22 cellular contexts compared by ENCODE assay signal in genomic region chr12:115619889-115620288, GRCh38.
"Had no signal": no experiment of that assay in that cellular context is flagged by ENCODE, and none has a peak within 500 bp of the region (broad histone marks: within the 10 kb centered on the region; RNA-seq: fewer than 3 reads in every experiment).

No MANE protein-coding gene starts in this region.

- H3K4me3 ChIP-seq: SK-N-MC had no signal

- H3K27ac ChIP-seq: SK-N-MC had no signal

- DNase-seq: activated CD4-positive, alpha-beta memory T cell treated with anti-CD3 and anti-CD28 coated beads for 36 hours; activated CD4-positive, alpha-beta T cell treated with anti-CD3 and anti-CD28 coated beads, Interleukin-2, amount 10 ng/mL, durations not matched to agents 7 days and 5 days; activated CD4-positive, CD25-positive, alpha-beta regulatory T cell; activated CD8-positive, alpha-beta memory T cell treated with anti-CD3 and anti-CD28 coated beads for 24 hours; activated gamma-delta T cell; activated naive CD4-positive, alpha-beta T cell treated with anti-CD3 and anti-CD28 coated beads for 36 hours; activated T-cell treated with anti-CD3 and anti-CD28 coated beads, Interleukin-2, amount 50 U/mL, for 4 hours; amygdala; KG1; MV-4-11; NCI-H1105; NCI-H1436 treated with DMSO at 0.1 percent for 48 hours; NCI-H187; NCI-H2081 treated with DMSO at 0.1 percent for 48 hours; NCI-H2171; NCI-H2227 treated with DMSO at 0.1 percent for 48 hours; NCI-H446 treated with DMSO at 0.1 percent for 48 hours; NCI-H524 treated with DMSO at 0.1 percent for 48 hours; NCI-H748 treated with DMSO at 0.1 percent for 48 hours; SIG-M5; SW 1271 had no signal
